Comparison of ENCODE assay signal across 8 cellular contexts in the genomic region with DNA sequence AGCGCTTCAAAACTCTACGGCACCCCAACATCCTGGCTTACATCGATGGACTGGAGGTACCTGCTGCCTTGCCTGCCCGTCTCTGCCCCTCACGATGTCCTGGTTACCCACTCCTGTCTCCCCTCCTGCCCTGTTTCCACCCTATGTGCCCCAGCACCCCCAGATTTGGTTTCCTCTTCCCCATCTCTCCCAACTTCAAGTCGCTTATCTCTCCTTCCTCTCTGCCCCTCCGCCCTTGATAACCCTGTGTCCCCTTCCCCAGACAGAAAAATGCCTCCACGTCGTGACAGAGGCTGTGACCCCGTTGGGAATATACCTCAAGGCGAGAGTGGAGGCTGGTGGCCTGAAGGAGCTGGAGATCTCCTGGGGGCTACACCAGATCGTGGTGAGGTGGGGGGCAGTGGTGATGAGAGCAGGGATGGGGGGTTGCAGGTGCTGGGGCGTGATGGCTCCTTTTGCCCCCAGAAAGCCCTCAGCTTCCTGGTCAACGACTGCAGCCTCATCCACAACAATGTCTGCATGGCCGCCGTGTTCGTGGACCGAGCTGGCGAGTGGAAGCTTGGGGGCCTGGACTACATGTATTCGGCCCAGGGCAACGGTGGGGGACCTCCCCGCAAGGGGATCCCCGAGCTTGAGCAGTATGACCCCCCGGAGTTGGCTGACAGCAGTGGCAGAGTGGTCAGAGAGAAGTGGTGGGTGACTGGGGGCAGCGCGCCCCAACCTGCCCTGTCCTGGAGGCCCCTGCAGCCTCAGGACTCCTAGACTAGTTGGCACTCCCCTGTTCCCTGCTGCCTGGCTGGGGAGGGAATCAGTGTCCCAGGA. TPM values are rescaled to one million over a fixed set of nuclear protein-coding genes. Genes with fewer than 3 reads are reported as not detected.
DNase-seq lines count a peak whose midpoint lies in the region; ATAC-seq and TF ChIP-seq lines count a peak whose summit lies in the region.

No MANE protein-coding gene starts in this region.

- H3K27ac Mint-ChIP-seq in activated T-helper 17 cell treated with anti-CD3 and anti-CD28 coated beads, Interleukin-2, amount 50 U/mL, for 72 hours, result peak overlapping the region; percentile 91
- H3K27ac Mint-ChIP-seq in stimulated activated naive B cell treated with anti-CD40 and anti-IgM and Interleukin-4, amounts not matched to agents 10 μg/mL and 1 μg/mL and 100 μg/mL, for 72 hours, result peak overlapping the region; percentile 93

- H3K36me3 ChIP-seq in HEK293 (ENCODE audit: control insufficient read depth in 2 of 2, insufficient read depth in 1 of 2, low read length in 2 of 2) (peaks cover 0 to 49% of the 10 kb centered on the region in 2 experiments; a peak in 1 of 3 replicates), iPS-18a (ENCODE audit: control insufficient read depth, low read depth, low read length) (peaks cover 10% of the 10 kb centered on the region)

- CTCF ChIA-PET in HEK293 (lab: Yijun Ruan, JAX), result interaction anchor here (1.0 to 2.5 kb wide), 3 partner anchors 15 to 67 kb away, joined by 3 to 11 read pairs (median 11); no protein-coding TSS in a partner anchor

- H3K27ac ChIP-seq in HEK293 (ENCODE audit: extremely low read depth, low read depth, low read length) (peak overlapping the region; percentile 81), iPS-18a (ENCODE audit: low read length) (no peak overlapping the region)

- H3K4me1 Mint-ChIP-seq in activated T-helper 17 cell treated with anti-CD3 and anti-CD28 coated beads, Interleukin-2, amount 50 U/mL, for 72 hours, result peaks cover 34% of the 10 kb centered on the region
- peaks cover 29 to 57% of the 10 kb centered on the region in 2 donors for H3K4me1 Mint-ChIP-seq in stimulated activated naive B cell treated with anti-CD40 and anti-IgM and Interleukin-4, amounts not matched to agents 10 μg/mL and 1 μg/mL and 100 μg/mL, for 72 hours

- no peak for TF ChIP-seq CTCF in HEK293 (tag by site-specific recombination; IDR thresholded peaks at IDR 0.05)

- H3K9me3 Mint-ChIP-seq in activated T-helper 17 cell treated with anti-CD3 and anti-CD28 coated beads, Interleukin-2, amount 50 U/mL, for 72 hours, result no peaks in the 10 kb centered on the region
- H3K9me3 Mint-ChIP-seq in stimulated activated naive B cell treated with anti-CD40 and anti-IgM and Interleukin-4, amounts not matched to agents 10 μg/mL and 1 μg/mL and 100 μg/mL, for 72 hours, result no peaks in the 10 kb centered on the region

- H3K27me3 ChIP-seq in iPS-18a (ENCODE audit: control insufficient read depth, insufficient read depth, low read length), result peaks cover 5% of the 10 kb centered on the region

- ATAC-seq in activated T-helper 17 cell treated with anti-CD3 and anti-CD28 coated beads, Interleukin-2, amount 50 U/mL, for 72 hours (replicated peaks), result no peak
- no peak for ATAC-seq in stimulated activated naive B cell treated with anti-CD40 and anti-IgM and Interleukin-4, amounts not matched to agents 10 μg/mL and 1 μg/mL and 100 μg/mL, for 72 hours (replicated peaks)
- no peak for ATAC-seq in GM21576 (IDR thresholded peaks at IDR 0.05; ENCODE audit: unreplicated experiment)

- H3K27me3 Mint-ChIP-seq in activated T-helper 17 cell treated with anti-CD3 and anti-CD28 coated beads, Interleukin-2, amount 50 U/mL, for 72 hours, result no peaks in the 10 kb centered on the region
- no peaks in the 10 kb centered on the region for H3K27me3 Mint-ChIP-seq in stimulated activated naive B cell treated with anti-CD40 and anti-IgM and Interleukin-4, amounts not matched to agents 10 μg/mL and 1 μg/mL and 100 μg/mL, for 72 hours

- peaks cover 45% of the 10 kb centered on the region for H3K36me3 Mint-ChIP-seq in activated T-helper 17 cell treated with anti-CD3 and anti-CD28 coated beads, Interleukin-2, amount 50 U/mL, for 72 hours (ENCODE audit: low read depth)
- H3K36me3 Mint-ChIP-seq in stimulated activated naive B cell treated with anti-CD40 and anti-IgM and Interleukin-4, amounts not matched to agents 10 μg/mL and 1 μg/mL and 100 μg/mL, for 72 hours, result peaks cover 13 to 27% of the 10 kb centered on the region in 2 donors

- DNase-seq in stimulated activated naive B cell treated with anti-CD40 and anti-IgM and Interleukin-4, amounts not matched to agents 10 μg/mL and 1 μg/mL and 100 μg/mL, for 72 hours, result no peak
- DNase-seq in nucleus accumbens (lab: John Stamatoyannopoulos, UW) (no peak), epidermal melanocyte (ENCODE audit: insufficient read length, low spot score) (no peak), SW480 (ENCODE audit: low spot score) (no peak)

- peak overlapping the region; percentile 68 for H3K9ac ChIP-seq in iPS-18a (ENCODE audit: low read length)

- H3K9me3 ChIP-seq in HEK293 (ENCODE audit: control insufficient read depth, insufficient read depth, low read depth, low read length) (no peaks in the 10 kb centered on the region), iPS-18a (ENCODE audit: control insufficient read depth, low read depth, low read length) (no peaks in the 10 kb centered on the region)

- H3K4me1 ChIP-seq in HEK293 (ENCODE audit: control insufficient read depth, insufficient read depth, low read length) (peaks cover 4% of the 10 kb centered on the region; the same call in 1 of the 2 replicates), iPS-18a (ENCODE audit: control insufficient read depth, low read depth, low read length) (peaks cover 5% of the 10 kb centered on the region)

- H3K4me3 ChIP-seq in HEK293 (ENCODE audit: low read depth, low read length) (peak overlapping the region; percentile 82), iPS-18a (ENCODE audit: low read length) (peak overlapping the region; percentile 85)

- H3K4me3 Mint-ChIP-seq in activated T-helper 17 cell treated with anti-CD3 and anti-CD28 coated beads, Interleukin-2, amount 50 U/mL, for 72 hours, result peak overlapping the region; percentile 89
- peak overlapping the region; percentile 82 to 87 for H3K4me3 Mint-ChIP-seq in stimulated activated naive B cell treated with anti-CD40 and anti-IgM and Interleukin-4, amounts not matched to agents 10 μg/mL and 1 μg/mL and 100 μg/mL, for 72 hours

- POLR2A ChIA-PET in HEK293 (lab: Yijun Ruan, JAX), result interaction anchor here (0.7 to 2.3 kb wide), 12 partner anchors 9 to 139 kb away, joined by 3 to 11 read pairs (median 6); a partner anchor contains a TSS

TF ChIP-seq in HEK293, 187 proteins besides CTCF, POLR2A, EP300 and RAD21:
- no peak for TF ChIP-seq ZNF544 (tag by site-specific recombination; IDR thresholded peaks at IDR 0.05)
- TF ChIP-seq, protein P1, sequence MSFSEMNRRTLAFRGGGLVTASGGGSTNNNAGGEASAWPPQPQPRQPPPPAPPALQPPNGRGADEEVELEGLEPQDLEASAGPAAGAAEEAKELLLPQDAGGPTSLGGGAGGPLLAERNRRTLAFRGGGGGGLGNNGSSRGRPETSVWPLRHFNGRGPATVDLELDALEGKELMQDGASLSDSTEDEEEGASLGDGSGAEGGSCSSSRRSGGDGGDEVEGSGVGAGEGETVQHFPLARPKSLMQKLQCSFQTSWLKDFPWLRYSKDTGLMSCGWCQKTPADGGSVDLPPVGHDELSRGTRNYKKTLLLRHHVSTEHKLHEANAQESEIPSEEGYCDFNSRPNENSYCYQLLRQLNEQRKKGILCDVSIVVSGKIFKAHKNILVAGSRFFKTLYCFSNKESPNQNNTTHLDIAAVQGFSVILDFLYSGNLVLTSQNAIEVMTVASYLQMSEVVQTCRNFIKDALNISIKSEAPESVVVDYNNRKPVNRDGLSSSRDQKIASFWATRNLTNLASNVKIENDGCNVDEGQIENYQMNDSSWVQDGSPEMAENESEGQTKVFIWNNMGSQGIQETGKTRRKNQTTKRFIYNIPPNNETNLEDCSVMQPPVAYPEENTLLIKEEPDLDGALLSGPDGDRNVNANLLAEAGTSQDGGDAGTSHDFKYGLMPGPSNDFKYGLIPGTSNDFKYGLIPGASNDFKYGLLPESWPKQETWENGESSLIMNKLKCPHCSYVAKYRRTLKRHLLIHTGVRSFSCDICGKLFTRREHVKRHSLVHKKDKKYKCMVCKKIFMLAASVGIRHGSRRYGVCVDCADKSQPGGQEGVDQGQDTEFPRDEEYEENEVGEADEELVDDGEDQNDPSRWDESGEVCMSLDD (tag by site-specific recombination; IDR thresholded peaks at IDR 0.05), result peak; percentile 74
- no peak for TF ChIP-seq SP2 (tag by site-specific recombination; IDR thresholded peaks at IDR 0.05)

RNA-seq across cellular contexts. Expression of a gene that starts 1.0 kb away (rescaled TPM):
- 10 to 100 TPM; 80.4 to 86.8 TPM for total RNA-seq in activated T-helper 17 cell treated with anti-CD3 and anti-CD28 coated beads, Interleukin-2, amount 50 U/mL, for 72 hours

RNA-seq across cellular contexts. Expression of a gene that starts 27.0 kb away (rescaled TPM):
- total RNA-seq in activated T-helper 17 cell treated with anti-CD3 and anti-CD28 coated beads, Interleukin-2, amount 50 U/mL, for 72 hours, result over 10,000 TPM in 1 of 2 donors, 1,000 to 10,000 TPM in 1; 5,547 to 22,796 TPM

RNA-seq across cellular contexts. Expression of a gene that starts 32.3 kb away (rescaled TPM):
- total RNA-seq in activated T-helper 17 cell treated with anti-CD3 and anti-CD28 coated beads, Interleukin-2, amount 50 U/mL, for 72 hours, result 100 to 1,000 TPM in 1 of 2 donors, 10 to 100 TPM in 1; 54.3 to 124 TPM

RNA-seq across cellular contexts. Expression of a gene that starts 44.4 kb away (rescaled TPM):
- total RNA-seq in activated T-helper 17 cell treated with anti-CD3 and anti-CD28 coated beads, Interleukin-2, amount 50 U/mL, for 72 hours, result 10 to 100 TPM; 30.3 to 49.4 TPM

RNA-seq across cellular contexts. Expression of a gene that starts 46.5 kb away (rescaled TPM):
- total RNA-seq in activated T-helper 17 cell treated with anti-CD3 and anti-CD28 coated beads, Interleukin-2, amount 50 U/mL, for 72 hours, result 10 to 100 TPM; 39.0 to 42.2 TPM
